In the genomic region with DNA sequence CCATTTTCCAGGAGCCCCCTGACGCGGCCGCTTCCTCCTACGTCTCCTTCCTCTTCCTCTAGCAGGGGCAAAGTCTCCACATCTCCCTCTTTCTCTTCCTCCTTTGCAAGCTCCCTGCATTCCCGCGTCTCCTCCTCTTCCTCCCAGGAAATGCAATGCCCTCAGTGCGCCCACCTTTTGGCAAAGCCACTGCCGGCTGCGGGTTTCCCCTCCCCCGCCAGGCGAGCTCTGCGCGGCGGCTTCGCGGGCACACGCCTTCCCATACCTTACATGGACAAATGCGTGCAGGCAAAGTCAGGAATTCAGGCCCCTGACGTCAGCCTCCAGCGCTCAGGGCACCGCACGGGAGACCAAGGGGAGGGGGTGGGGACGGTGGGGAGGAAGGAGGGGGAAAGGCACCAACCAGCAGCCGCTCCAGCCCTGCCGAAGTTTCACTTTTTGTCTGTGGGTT, we compare ENCODE assay signal across 8 cellular contexts. TPM values are rescaled to one million over a fixed set of nuclear protein-coding genes. Genes with fewer than 3 reads are reported as not detected.
DNase-seq lines count a peak whose midpoint lies in the region; ATAC-seq and TF ChIP-seq lines count a peak whose summit lies in the region.

No MANE protein-coding gene starts in this region.

- TF ChIP-seq CTCF in ascending aorta (IDR thresholded peaks at IDR 0.05) (no peak), parathyroid adenoma (IDR thresholded peaks at IDR 0.05) (no peak)

- H3K27me3 Mint-ChIP-seq in IgD-negative memory B cell, result no peaks in the 10 kb centered on the region

- H3K36me3 ChIP-seq in BLaER1 (no peaks in the 10 kb centered on the region), ascending aorta (no peaks in the 10 kb centered on the region), parathyroid adenoma (ENCODE audit: control insufficient read depth, insufficient read depth, low read length) (no peaks in the 10 kb centered on the region)

- H4K20me1 ChIP-seq in BLaER1, result peaks cover 32% of the 10 kb centered on the region; the same call in 1 of the 2 replicates

- H3K9me3 Mint-ChIP-seq in IgD-negative memory B cell, result no peaks in the 10 kb centered on the region

- no peaks in the 10 kb centered on the region for H3K27me3 ChIP-seq in BLaER1
- H3K27me3 ChIP-seq in ascending aorta, result no peaks in the 10 kb centered on the region
- H3K27me3 ChIP-seq in parathyroid adenoma (ENCODE audit: control insufficient read depth, insufficient read depth, low read length), result no peaks in the 10 kb centered on the region

- H3K4me1 ChIP-seq in BLaER1 (peaks cover 60% of the 10 kb centered on the region), ascending aorta (peaks cover 0 to 26% of the 10 kb centered on the region in 2 donors), parathyroid adenoma (peaks cover 9% of the 10 kb centered on the region)

- no peaks in the 10 kb centered on the region for H3K79me2 ChIP-seq in parathyroid adenoma

- no peaks in the 10 kb centered on the region for H3K9me3 ChIP-seq in BLaER1
- no peaks in the 10 kb centered on the region for H3K9me3 ChIP-seq in ascending aorta
- H3K9me3 ChIP-seq in parathyroid adenoma (ENCODE audit: control insufficient read depth, low read length), result no peaks in the 10 kb centered on the region

- peak overlapping the region; percentile 84 for H2AFZ ChIP-seq in parathyroid adenoma

- H3K4me3 Mint-ChIP-seq in IgD-negative memory B cell, result peak overlapping the region; percentile 80 to 97 (median 94)

- H3K9ac ChIP-seq in BLaER1 (peak overlapping the region; percentile 84), parathyroid adenoma (no peak overlapping the region)

- no peaks in the 10 kb centered on the region for H3K36me3 Mint-ChIP-seq in IgD-negative memory B cell

- peaks cover 16 to 36% (median 26%) of the 10 kb centered on the region in 3 donors for H3K4me1 Mint-ChIP-seq in IgD-negative memory B cell

- peak; percentile 70 to 84 for DNase-seq in SHP77 (lab: John Stamatoyannopoulos, UW)
- DNase-seq in ascending aorta (ENCODE audit: low spot score in 2 of 2), result peak; percentile 74 to 95
- peak; percentile 85 for DNase-seq in left cardiac atrium
- DNase-seq in KG1 (lab: John Stamatoyannopoulos, UW), result no peak

- H3K27ac ChIP-seq in BLaER1 (peak overlapping the region; percentile 78), ascending aorta (peak overlapping the region; percentile 98 to 99), parathyroid adenoma (peak overlapping the region; percentile 80)

- H3K27ac Mint-ChIP-seq in IgD-negative memory B cell, result peak overlapping the region; percentile 67 to 89 (median 86)

- H3K4me3 ChIP-seq in BLaER1 (peak overlapping the region; percentile 83), ascending aorta (peak overlapping the region; percentile 81 to 89), parathyroid adenoma (ENCODE audit: low read depth, low read length) (peak overlapping the region; percentile 85)

- H3K4me2 ChIP-seq in BLaER1 (peak overlapping the region; percentile 90), parathyroid adenoma (ENCODE audit: low read length) (peak overlapping the region; percentile 75)

- ATAC-seq in GM19397 (IDR thresholded peaks at IDR 0.05; ENCODE audit: unreplicated experiment) (peak; percentile 14), left cardiac atrium (peak; percentile 80 to 86)

- intact Hi-C loops in ascending aorta (cut with DNase I), result loop anchor here (1.0 to 5.0 kb wide), 2 partner anchors 174 to 408 kb away; a partner anchor contains a TSS
- intact Hi-C loops in left cardiac atrium (cut with DNase I), result loop anchor here (2.0 to 10.0 kb wide), 5 partner anchors 27 to 801 kb away; a partner anchor contains a TSS

RNA-seq across cellular contexts. Expression of a gene that starts 0.4 kb away (rescaled TPM):
- 29.2 TPM for polyA plus RNA-seq in IgD-negative memory B cell
- total RNA-seq in ascending aorta (1,791 TPM), left cardiac atrium (100 to 1,000 TPM; 152 to 181 TPM)
